In the genomic region with DNA sequence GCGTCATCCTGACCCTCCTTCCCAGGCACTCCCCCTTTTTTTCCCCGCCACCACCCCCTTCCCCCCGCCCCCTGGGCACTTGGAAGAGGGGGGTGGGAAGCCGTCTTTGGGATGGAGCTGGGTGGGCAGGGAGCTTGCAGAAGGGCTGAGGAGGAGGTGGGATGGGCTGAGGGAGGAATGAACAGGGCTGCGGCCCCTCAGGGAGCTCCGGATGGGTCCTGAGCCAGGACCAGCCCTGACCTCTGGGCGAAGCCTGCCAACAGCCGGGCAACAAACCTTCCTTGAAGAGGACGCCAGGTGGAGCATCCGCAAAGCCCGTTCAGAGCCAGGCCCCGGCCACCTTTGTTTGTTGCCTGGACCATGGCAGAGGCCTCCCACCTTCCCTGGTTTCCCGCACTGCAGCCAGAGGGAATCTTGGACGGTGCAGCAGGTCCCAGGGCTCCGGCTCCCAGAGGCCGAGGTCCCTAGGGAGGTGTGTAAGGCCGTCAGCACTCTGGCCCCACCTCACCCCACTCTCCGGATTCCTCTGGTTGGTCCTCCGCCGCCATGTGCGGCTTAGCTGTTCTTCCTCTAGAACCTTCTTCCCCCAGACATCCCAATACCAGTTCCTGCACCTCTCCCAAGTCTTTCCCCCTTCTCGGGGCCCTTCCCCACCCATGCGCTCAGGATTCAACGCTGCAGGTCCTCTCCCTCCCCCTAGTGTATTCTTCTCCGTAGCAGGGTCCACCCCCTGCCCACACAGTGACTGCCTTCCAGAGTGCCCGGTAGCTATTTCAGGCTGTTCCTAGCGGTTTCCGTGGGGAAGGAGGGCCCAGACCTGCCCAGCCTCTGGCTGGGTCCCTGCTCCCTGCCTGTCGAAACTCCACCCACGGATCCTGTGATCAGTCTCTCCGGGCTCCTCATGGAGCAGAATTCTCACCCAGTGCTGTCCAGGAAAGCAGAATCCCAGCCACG, we compare ENCODE assay signal across 20 cellular contexts. TPM values are rescaled to one million over a fixed set of nuclear protein-coding genes. Genes with fewer than 3 reads are reported as not detected.
DNase-seq lines count a peak whose midpoint lies in the region; ATAC-seq and TF ChIP-seq lines count a peak whose summit lies in the region.
"Had no signal": no experiment of that assay in that cellular context is flagged by ENCODE, and none has a peak within 500 bp of the region (broad histone marks: within the 10 kb centered on the region; RNA-seq: fewer than 3 reads in every experiment).

No MANE protein-coding gene starts in this region.

- WGBS in heart left ventricle, 4 donors = 36 to 52% (median 51%) methylated on average over 29 to 32 of the region's 32 CpGs

- ATAC-seq in heart left ventricle (peak in 3 of 4 donors; percentile 37 to 45 (median 40)), left ventricle myocardium superior (no peak)
- ATAC-seq: stimulated activated naive CD8-positive, alpha-beta T cell treated with anti-CD3 and anti-CD28 coated beads, Interleukin-15, amount 100 ng/mL, for 72 hours had no signal

- TF ChIP-seq CTCF in heart left ventricle (IDR thresholded peaks at IDR 0.05) (no peak), ascending aorta (IDR thresholded peaks at IDR 0.05) (no peak), tibial artery (IDR thresholded peaks at IDR 0.05) (peak in 1 of 2 experiments; percentile 12), chondrocyte (IDR thresholded peaks at IDR 0.05) (no peak)

- H3K36me3 ChIP-seq in heart left ventricle (no peaks in the 10 kb centered on the region), ascending aorta (no peaks in the 10 kb centered on the region), tibial artery (no peaks in the 10 kb centered on the region)
- H3K36me3 ChIP-seq: right atrium auricular region, uterus had no signal

- H3K27ac ChIP-seq in heart left ventricle (peak overlapping the region in 1 of 12 donors; percentile 13), ascending aorta (peak overlapping the region; percentile 36 to 68), tibial artery (peak overlapping the region; percentile 78 to 90)
- H3K27ac ChIP-seq: HL-60, right atrium auricular region, uterus had no signal

- H3K27me3 ChIP-seq in heart left ventricle (peaks cover 0 to 22% (median 2%) of the 10 kb centered on the region in 9 donors), ascending aorta (no peaks in the 10 kb centered on the region), tibial artery (peaks cover 0 to 7% of the 10 kb centered on the region in 2 donors)
- H3K27me3 ChIP-seq: right atrium auricular region, uterus had no signal

- intact Hi-C loops in heart left ventricle (cut with DNase I) = no loop called here
- intact Hi-C loops in left ventricle myocardium superior (cut with micrococcal nuclease) = no loop called here
- intact Hi-C loops in ascending aorta (cut with DNase I) = no loop called here
- intact Hi-C loops in tibial artery (cut with DNase I; ENCODE audit: low total_unique reads) = no loop called here

- H3K4me1 Mint-ChIP-seq in chondrocyte (ENCODE audit: low read depth) = peaks cover 19% of the 10 kb centered on the region

- H3K4me1 ChIP-seq in heart left ventricle = peaks cover 0 to 3% (median 0%) of the 10 kb centered on the region in 12 donors
- H3K4me1 ChIP-seq in ascending aorta = no peaks in the 10 kb centered on the region
- peaks cover 0 to 17% (median 9%) of the 10 kb centered on the region in 4 donors for H3K4me1 ChIP-seq in tibial artery
- H3K4me1 ChIP-seq: right atrium auricular region, uterus had no signal

- TF ChIP-seq POLR2A in heart left ventricle (IDR thresholded peaks at IDR 0.05) = no peak

- peaks cover 16% of the 10 kb centered on the region for H3K27me3 Mint-ChIP-seq in chondrocyte (ENCODE audit: low read depth)

- no peaks in the 10 kb centered on the region for H3K9me3 Mint-ChIP-seq in chondrocyte (ENCODE audit: low read depth)
- H3K9me3 Mint-ChIP-seq: neural crest cell; stimulated activated naive CD8-positive, alpha-beta T cell treated with anti-CD3 and anti-CD28 coated beads, Interleukin-15, amount 100 ng/mL, for 72 hours had no signal

- no peaks in the 10 kb centered on the region for H3K36me3 Mint-ChIP-seq in chondrocyte (ENCODE audit: low read depth)
- H3K36me3 Mint-ChIP-seq: CD4-positive, alpha-beta memory T cell had no signal

- H3K9me3 ChIP-seq in heart left ventricle (no peaks in the 10 kb centered on the region), ascending aorta (no peaks in the 10 kb centered on the region), tibial artery (no peaks in the 10 kb centered on the region)
- H3K9me3 ChIP-seq: right atrium auricular region, uterus had no signal

- DNase-seq in heart left ventricle = no peak
- DNase-seq in left ventricle myocardium superior = no peak
- peak in 1 of 2 donors; percentile 72 for DNase-seq in ascending aorta (ENCODE audit: low spot score in 2 of 2)
- DNase-seq in iPS-NIHi11 (ENCODE audit: low spot score) = peak; percentile 49
- DNase-seq in tibial artery = peak; percentile 55 to 92
- no peak for DNase-seq in chondrocyte (ENCODE audit: low spot score)
- DNase-seq in NCI-H2029 (lab: John Stamatoyannopoulos, UW) = no peak
- no peak for DNase-seq in stimulated activated CD4-positive, alpha-beta T cell treated with anti-CD3 and anti-CD28 coated beads, Interleukin-12 subunit alpha, Interleukin-12 subunit beta, amount 100 ng/mL, for 4 hours
- DNase-seq: activated CD4-positive, alpha-beta T cell treated with anti-CD3 and anti-CD28 coated beads, Interleukin-2, amount 50 U/mL, for 1 hour; activated naive CD4-positive, alpha-beta T cell; anterior cingulate cortex; CD4-positive, alpha-beta memory T cell; KG1; NCI-H524 treated with DMSO at 0.1 percent for 48 hours; stimulated activated CD4-positive, alpha-beta T cell treated with anti-CD3 and anti-CD28 coated beads, Interleukin-1b, Interleukin-23, amount 100 ng/mL, for 48 hours; stimulated activated naive CD8-positive, alpha-beta T cell treated with anti-CD3 and anti-CD28 coated beads, Interleukin-15, amount 100 ng/mL, for 72 hours had no signal

- H3K4me3 ChIP-seq in heart left ventricle = no peak overlapping the region
- H3K4me3 ChIP-seq in ascending aorta = peak overlapping the region; percentile 2 to 55
- peak overlapping the region; percentile 48 to 49 for H3K4me3 ChIP-seq in tibial artery
- H3K4me3 ChIP-seq: right atrium auricular region, uterus had no signal

- H3K27ac Mint-ChIP-seq in chondrocyte (ENCODE audit: unreplicated experiment) = no peak overlapping the region
- H3K27ac Mint-ChIP-seq: CD4-positive, alpha-beta memory T cell; stimulated activated naive CD8-positive, alpha-beta T cell treated with anti-CD3 and anti-CD28 coated beads, Interleukin-15, amount 100 ng/mL, for 72 hours had no signal

- no peak overlapping the region for H3K4me3 Mint-ChIP-seq in chondrocyte (ENCODE audit: unreplicated experiment)
- H3K4me3 Mint-ChIP-seq: CD4-positive, alpha-beta memory T cell; neural crest cell; stimulated activated naive CD8-positive, alpha-beta T cell treated with anti-CD3 and anti-CD28 coated beads, Interleukin-15, amount 100 ng/mL, for 72 hours had no signal

RNA-seq across cellular contexts. Expression of a gene that starts 45.5 kb away (rescaled TPM):
- total RNA-seq in heart left ventricle (100 to 1,000 TPM in 2 of 9 donors, 10 to 100 TPM in 7; 52.7 to 116 (median 78.2) TPM), left ventricle myocardium superior (63.4 TPM), ascending aorta (193 TPM), chondrocyte (353 to 419 TPM (median 388 TPM) in 3 replicates)
- 100 to 1,000 TPM in 1 of 2 donors, 10 to 100 TPM in 1; 36.5 to 179 TPM for polyA plus RNA-seq in heart left ventricle

Comparison
In these comparisons a context has a peak if more than half of its experiments do, and no peak if none do; other contexts are left out.
1. DNase-seq: peak in iPS-NIHi11 (single experiment) and tibial artery (2 of 2); none in heart left ventricle (0 of 5), left ventricle myocardium superior (single experiment), chondrocyte (single experiment), NCI-H2029 (single experiment) and stimulated activated CD4-positive, alpha-beta T cell treated with anti-CD3 and anti-CD28 coated beads, Interleukin-12 subunit alpha, Interleukin-12 subunit beta, amount 100 ng/mL, for 4 hours (single experiment).
2. H3K4me3 ChIP-seq: peak in ascending aorta (2 of 2) and tibial artery (2 of 2); none in heart left ventricle (0 of 12).